17 cellular contexts compared by ENCODE assay signal in the genomic region with DNA sequence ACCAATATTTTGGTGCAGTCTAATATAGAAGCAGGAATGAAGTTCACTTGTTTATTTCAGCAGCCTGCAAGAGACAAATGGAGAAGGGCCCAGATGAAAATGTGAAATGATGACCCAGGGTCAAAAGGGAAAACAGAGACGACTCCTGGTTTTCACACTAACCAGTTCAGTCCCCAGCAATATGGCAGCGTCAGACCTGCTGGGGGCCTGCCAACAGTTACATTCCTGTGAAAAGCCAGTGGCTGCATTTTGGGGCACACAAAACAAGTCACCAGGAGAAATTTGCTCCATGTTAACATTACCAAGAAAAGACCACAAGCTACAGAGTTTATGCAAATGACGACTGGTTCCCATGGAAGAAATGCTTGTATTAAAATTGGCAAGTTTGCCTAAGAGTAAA.
DNase-seq lines count a peak whose midpoint lies in the region; ATAC-seq, FAIRE-seq and TF ChIP-seq lines count a peak whose summit lies in the region.
"Had no signal": no experiment of that assay in that cellular context is flagged by ENCODE, and none has a peak within 500 bp of the region (broad histone marks: within the 10 kb centered on the region; RNA-seq: fewer than 3 reads in every experiment).

No MANE protein-coding gene starts in this region.

- peaks cover 11 to 12% of the 10 kb centered on the region in 2 experiments; a peak in 3 of 4 replicates for H3K4me1 ChIP-seq in SK-N-SH (ENCODE audit: control insufficient read depth in 1 of 2, insufficient read depth in 2 of 2, low read depth in 1 of 2, low read length in 1 of 2)
- peaks cover 23% of the 10 kb centered on the region for H3K4me1 ChIP-seq in endothelial cell of umbilical vein (ENCODE audit: control insufficient read depth, extremely low read depth, insufficient read depth, low read length)
- H3K4me1 ChIP-seq: BLaER1 treated with 17β-estradiol and CSF1 and Interleukin-3, amounts not matched to agents 10 nM and 100 nM; prostate gland had no signal

- H3K79me2 ChIP-seq in SK-N-SH (ENCODE audit: insufficient read depth) (no peaks in the 10 kb centered on the region), endothelial cell of umbilical vein (ENCODE audit: control insufficient read depth, insufficient read depth, low read length) (no peaks in the 10 kb centered on the region)

- H3F3A ChIP-seq in SK-N-SH (replicated peaks; ENCODE audit: insufficient read depth), result peaks cover 17% of the 10 kb centered on the region

- H3K9me3 ChIP-seq in SK-N-SH (no peaks in the 10 kb centered on the region), endothelial cell of umbilical vein (replicated peaks; ENCODE audit: control insufficient read depth, insufficient read depth, low read length) (no peaks in the 10 kb centered on the region)
- H3K9me3 ChIP-seq: BLaER1 treated with 17β-estradiol and CSF1 and Interleukin-3, amounts not matched to agents 10 nM and 100 nM; prostate gland had no signal

- H3K27me3 ChIP-seq in SK-N-SH (ENCODE audit: insufficient read depth) (no peaks in the 10 kb centered on the region), endothelial cell of umbilical vein (ENCODE audit: control insufficient read depth in 2 of 2, insufficient read depth in 2 of 2, low read length in 2 of 2) (peaks cover 8 to 11% of the 10 kb centered on the region in 2 experiments)
- H3K27me3 ChIP-seq: BLaER1 treated with 17β-estradiol and CSF1 and Interleukin-3, amounts not matched to agents 10 nM and 100 nM had no signal

- no peak overlapping the region for H3K4me3 Mint-ChIP-seq in nephron progenitor cell
- H3K4me3 Mint-ChIP-seq: IgD-negative memory B cell had no signal

- no peak for TF ChIP-seq EP300 in SK-N-SH (IDR thresholded peaks at IDR 0.05; ENCODE audit: borderline replicate concordance in 1 of 2, low read depth in 1 of 2, low read length in 1 of 2)

- no peaks in the 10 kb centered on the region for H4K20me1 ChIP-seq in SK-N-SH (ENCODE audit: insufficient read depth)
- H4K20me1 ChIP-seq in endothelial cell of umbilical vein (replicated peaks; ENCODE audit: control insufficient read depth, extremely low read depth, insufficient read depth, low read length), result no peaks in the 10 kb centered on the region
- H4K20me1 ChIP-seq: BLaER1 treated with 17β-estradiol and CSF1 and Interleukin-3, amounts not matched to agents 10 nM and 100 nM had no signal

- no peak for FAIRE-seq in endothelial cell of umbilical vein (lab: Jason Lieb, UNC)

- TF ChIP-seq RAD21 in SK-N-SH (IDR thresholded peaks at IDR 0.05; ENCODE audit: low read length), result no peak

- peak overlapping the region; percentile 89 for H3K27ac Mint-ChIP-seq in nephron progenitor cell
- H3K27ac Mint-ChIP-seq: activated naive CD4-positive, alpha-beta T cell treated with anti-CD3 and anti-CD28 coated beads, Interleukin-2, amount 50 U/mL, for 72 hours; IgD-negative memory B cell had no signal

- no peak for TF ChIP-seq POLR2A in endothelial cell of umbilical vein (IDR thresholded peaks at IDR 0.05; ENCODE audit: low read depth, low read length)

- no peak overlapping the region for H2AFZ ChIP-seq in SK-N-SH (ENCODE audit: low read depth)
- no peak overlapping the region for H2AFZ ChIP-seq in endothelial cell of umbilical vein (ENCODE audit: low read depth, low read length)

- no peaks in the 10 kb centered on the region for H3K27me3 Mint-ChIP-seq in nephron progenitor cell (ENCODE audit: low read depth, poor library complexity)

- H3K9me2 ChIP-seq in SK-N-SH, result no peaks in the 10 kb centered on the region

- no peaks in the 10 kb centered on the region for H3K36me3 Mint-ChIP-seq in nephron progenitor cell (ENCODE audit: low read depth)
- H3K36me3 Mint-ChIP-seq: activated naive CD4-positive, alpha-beta T cell treated with anti-CD3 and anti-CD28 coated beads, Interleukin-2, amount 50 U/mL, for 72 hours; IgD-negative memory B cell had no signal

- POLR2A ChIA-PET in SK-N-SH (lab: Yijun Ruan, JAX), result no interaction called here
- POLR2A ChIA-PET in endothelial cell of umbilical vein (lab: Charles Lee), result interaction anchor here (0.7 to 2.7 kb wide), 4 partner anchors 14 to 190 kb away, joined by 4 to 19 read pairs (median 4); partner anchors contain the start of gene LGR4

- H3K4me1 Mint-ChIP-seq in nephron progenitor cell, result peaks cover 33% of the 10 kb centered on the region
- H3K4me1 Mint-ChIP-seq: IgD-negative memory B cell had no signal

- H3K4me3 ChIP-seq in SK-N-SH (ENCODE audit: low read depth in 2 of 2, low read length in 1 of 2) (no peak overlapping the region), endothelial cell of umbilical vein (replicated peaks in 1 of 3; ENCODE audit: insufficient read depth in 1 of 3, low read depth in 1 of 3, low read length in 3 of 3) (no peak overlapping the region)
- H3K4me3 ChIP-seq: BLaER1 treated with 17β-estradiol and CSF1 and Interleukin-3, amounts not matched to agents 10 nM and 100 nM; prostate gland had no signal

- H3K36me3 ChIP-seq in SK-N-SH (replicated peaks in 1 of 2; ENCODE audit: control insufficient read depth in 1 of 2, insufficient read depth in 2 of 2, low read length in 1 of 2) (no peaks in the 10 kb centered on the region), endothelial cell of umbilical vein (ENCODE audit: control insufficient read depth in 2 of 2, extremely low read depth in 1 of 2, insufficient read depth in 2 of 2, low read length in 2 of 2) (no peaks in the 10 kb centered on the region)
- H3K36me3 ChIP-seq: BLaER1 treated with 17β-estradiol and CSF1 and Interleukin-3, amounts not matched to agents 10 nM and 100 nM; prostate gland had no signal

- CTCF ChIA-PET in SK-N-SH (lab: Yijun Ruan, JAX) (interaction anchor here (0.9 to 3.4 kb wide), 3 partner anchors 14 to 203 kb away, joined by 4 to 18 read pairs (median 4); no protein-coding TSS in a partner anchor), endothelial cell of umbilical vein (lab: Charles Lee) (interaction anchor here (1.0 to 3.6 kb wide), 8 partner anchors 10 to 203 kb away, joined by 3 to 64 read pairs (median 8); no protein-coding TSS in a partner anchor)

- in situ Hi-C loops in G401 (cut with HindIII; ENCODE audit: low sequenced_read_pairs), result no loop called here

- H3K9ac ChIP-seq in SK-N-SH, result no peak overlapping the region
- no peak overlapping the region for H3K9ac ChIP-seq in endothelial cell of umbilical vein (replicated peaks; ENCODE audit: extremely low read depth, insufficient read depth, low read length)
- H3K9ac ChIP-seq: BLaER1 treated with 17β-estradiol and CSF1 and Interleukin-3, amounts not matched to agents 10 nM and 100 nM had no signal

- H3K4me2 ChIP-seq in SK-N-SH (peak overlapping the region; percentile 14; the same call in 1 of the 2 replicates), endothelial cell of umbilical vein (ENCODE audit: insufficient read depth, low read length) (peak overlapping the region; percentile 50)
- H3K4me2 ChIP-seq: BLaER1 treated with 17β-estradiol and CSF1 and Interleukin-3, amounts not matched to agents 10 nM and 100 nM had no signal

- no TSS peak for BruUV-seq in endothelial cell of umbilical vein (replicated peaks; lab: Mats Ljungman, UMichigan)

- dilution Hi-C loops in endothelial cell of umbilical vein (cut with MboI; ENCODE audit: extremely low pct_ligation_motif_present, low sequenced_read_pairs), result no loop called here

- intact Hi-C loops in endothelial cell of umbilical vein (cut with micrococcal nuclease), result loop anchor here (1.0 to 5.0 kb wide), 4 partner anchors 68 to 204 kb away; partner anchors contain the start of genes CCDC34 and LGR4

- DNase-seq in G401 (ENCODE audit: low spot score) (peak; percentile 17), SK-N-SH (no peak), endothelial cell of umbilical vein (ENCODE audit: low read depth, low spot score) (peak; percentile 71), nephron progenitor cell (no peak), hypothalamus (lab: John Stamatoyannopoulos, UW) (no peak), RPMI8226 (no peak)
- no peak for DNase-seq in stimulated activated CD4-positive, alpha-beta T cell treated with anti-CD3 and anti-CD28 coated beads, Interleukin-15, amount 100 ng/mL, for 24 hours
- DNase-seq: cortex of kidney; NCI-H1417 treated with DMSO at 0.1 percent for 48 hours; stimulated activated CD8-positive, alpha-beta memory T cell treated with anti-CD3 and anti-CD28 coated beads, Interleukin-4, amount 100 ng/mL, for 48 hours; trophoblast cell had no signal

- 71% methylated on average over 3 of the region's 3 CpGs for WGBS in SK-N-SH (ENCODE audit: low lambda C conversion rate)

- TF ChIP-seq CTCF in SK-N-SH (IDR thresholded peaks at IDR 0.05), result no peak
- TF ChIP-seq CTCF in endothelial cell of umbilical vein (IDR thresholded peaks at IDR 0.05; ENCODE audit: extremely low read depth in 1 of 2, insufficient read depth in 1 of 2, low read depth in 1 of 2, low read length in 2 of 2), result no peak
- no peak for TF ChIP-seq CTCF in nephron progenitor cell (IDR thresholded peaks at IDR 0.05)

- H3K9me1 ChIP-seq in endothelial cell of umbilical vein (replicated peaks; ENCODE audit: control insufficient read depth, extremely low read depth, insufficient read depth, low read length), result no peaks in the 10 kb centered on the region

- H3K9me3 Mint-ChIP-seq in nephron progenitor cell, result no peaks in the 10 kb centered on the region
- H3K9me3 Mint-ChIP-seq: activated naive CD4-positive, alpha-beta T cell treated with anti-CD3 and anti-CD28 coated beads, Interleukin-2, amount 50 U/mL, for 72 hours had no signal

- ATAC-seq in HG03280 (IDR thresholded peaks at IDR 0.05; ENCODE audit: unreplicated experiment), result no peak
- ATAC-seq: activated naive CD4-positive, alpha-beta T cell treated with anti-CD3 and anti-CD28 coated beads, Interleukin-2, amount 50 U/mL, for 72 hours had no signal

- peak overlapping the region; percentile 58 to 67; a peak in 3 of 4 replicates for H3K27ac ChIP-seq in SK-N-SH (ENCODE audit: low read depth in 2 of 2, low read length in 1 of 2)
- H3K27ac ChIP-seq in endothelial cell of umbilical vein (ENCODE audit: insufficient read depth, low read depth, low read length), result peak overlapping the region; percentile 56
- H3K27ac ChIP-seq: BLaER1 treated with 17β-estradiol and CSF1 and Interleukin-3, amounts not matched to agents 10 nM and 100 nM; prostate gland; VCaP had no signal

TF ChIP-seq in SK-N-SH, 30 proteins besides CTCF, POLR2A, EP300 and RAD21 (continues in another document):
- no peak for TF ChIP-seq MXI1 (IDR thresholded peaks at IDR 0.05; ENCODE audit: low read depth, low read length)
- no peak for TF ChIP-seq FOSL2 (IDR thresholded peaks at IDR 0.05; ENCODE audit: borderline replicate concordance, low read depth)
- TF ChIP-seq TCF12 (IDR thresholded peaks at IDR 0.05), result no peak

TF ChIP-seq in endothelial cell of umbilical vein, 7 proteins besides CTCF, POLR2A, EP300 and RAD21 (continues in another document):
- TF ChIP-seq POLR2AphosphoS5 (IDR thresholded peaks at IDR 0.05; ENCODE audit: insufficient read depth, low read depth, low read length) (no peak), GATA2 (IDR thresholded peaks at IDR 0.05; ENCODE audit: insufficient read depth, insufficient read length, low read depth, low read length) (no peak), MYC (IDR thresholded peaks at IDR 0.05; ENCODE audit: low read depth, low read length) (no peak), JUN (IDR thresholded peaks at IDR 0.05; ENCODE audit: borderline replicate concordance, insufficient read depth, insufficient read length, low read depth) (no peak), EZH2 (IDR thresholded peaks at IDR 0.05; ENCODE audit: borderline replicate concordance, low read depth, low read length, severe bottlenecking) (no peak)

Comparison
In these comparisons a context has a peak if more than half of its experiments do, and no peak if none do; other contexts are left out.
1. DNase-seq: peak in G401 (single experiment) and endothelial cell of umbilical vein (single experiment); none in SK-N-SH (single experiment), nephron progenitor cell (single experiment), stimulated activated CD4-positive, alpha-beta T cell treated with anti-CD3 and anti-CD28 coated beads, Interleukin-15, amount 100 ng/mL, for 24 hours (single experiment), hypothalamus (0 of 51) and RPMI8226 (single experiment).